Comparison of ENCODE assay signal across 21 cellular contexts in genomic region chr2:26114144-26114543, GRCh38.
"Had no signal": no experiment of that assay in that cellular context is flagged by ENCODE, and none has a peak within 500 bp of the region (broad histone marks: within the 10 kb centered on the region; RNA-seq: fewer than 3 reads in every experiment).

No MANE protein-coding gene starts in this region.

- H3K4me3 Mint-ChIP-seq: activated T-cell treated with anti-CD3 and anti-CD28 coated beads, Interleukin-2, amount 50 U/mL, for 24 hours; dendritic cell treated with granulocyte-macrophage colony-stimulating factor and Interleukin-4, amounts not matched to agents 40 ng/mL and 50 ng/mL, for 4 days; natural killer cell treated with Interleukin-12 subunit alpha and Interleukin-12 subunit beta and Interleukin-15 and Interleukin-18, amount 100 ng/mL, for 72 hours had no signal

- H3K36me3 ChIP-seq: ovary, prostate gland had no signal

- H3K36me3 Mint-ChIP-seq: natural killer cell treated with Interleukin-12 subunit alpha and Interleukin-12 subunit beta and Interleukin-15 and Interleukin-18, amount 100 ng/mL, for 72 hours had no signal

- H3K4me1 ChIP-seq: body of pancreas, prostate gland had no signal

- H3K27ac ChIP-seq: body of pancreas, ovary, prostate gland, upper lobe of left lung had no signal

- H3K27me3 Mint-ChIP-seq: activated T-cell treated with anti-CD3 and anti-CD28 coated beads, Interleukin-2, amount 50 U/mL, for 24 hours; dendritic cell treated with granulocyte-macrophage colony-stimulating factor and Interleukin-4, amounts not matched to agents 40 ng/mL and 50 ng/mL, for 4 days; natural killer cell treated with Interleukin-12 subunit alpha and Interleukin-12 subunit beta and Interleukin-15 and Interleukin-18, amount 100 ng/mL, for 72 hours had no signal

- H3K9me3 Mint-ChIP-seq: activated T-cell treated with anti-CD3 and anti-CD28 coated beads, Interleukin-2, amount 50 U/mL, for 24 hours; activated T-helper 2 cell treated with anti-CD3 and anti-CD28 coated beads, Interferon-gamma antibody, Interleukin-2, Interleukin-4, amounts not matched to agents 10 μg/mL and 5 μg/mL and 100 μg/mL, durations not matched to agents 14 hours and 24 hours and 36 hours; dendritic cell treated with granulocyte-macrophage colony-stimulating factor and Interleukin-4, amounts not matched to agents 40 ng/mL and 50 ng/mL, for 4 days; natural killer cell treated with Interleukin-12 subunit alpha and Interleukin-12 subunit beta and Interleukin-15 and Interleukin-18, amount 100 ng/mL, for 72 hours had no signal

- DNase-seq: activated CD4-positive, alpha-beta T cell treated with anti-CD3 and anti-CD28 coated beads, Interleukin-2, amount 50 U/mL, for 4 hours; activated CD8-positive, alpha-beta memory T cell treated with anti-CD3 and anti-CD28 coated beads for 24 hours; activated CD8-positive, alpha-beta memory T cell treated with anti-CD3 and anti-CD28 coated beads, Interleukin-2, amount 50 U/mL, for 4 hours; activated naive CD4-positive, alpha-beta T cell; activated T-cell treated with anti-CD3 and anti-CD28 coated beads, Interleukin-2, amount 50 U/mL, for 24 hours; body of pancreas; effector CD4-positive, alpha-beta T cell; erythroblast; foreskin melanocyte; glutamatergic neuron; hypothalamus; ovary; stimulated activated CD4-positive, alpha-beta T cell treated with anti-CD3 and anti-CD28 coated beads, Interleukin-4, amount 100 ng/mL, for 24 hours; stimulated activated naive CD8-positive, alpha-beta T cell treated with anti-CD3 and anti-CD28 coated beads, Interleukin-15, Interleukin-2, amounts not matched to agents 100 U/mL and 50 U/mL, for 24 hours; T-helper 1 cell; T-helper 9 cell; upper lobe of left lung had no signal

- H3K27me3 ChIP-seq: body of pancreas, ovary, upper lobe of left lung had no signal

- ATAC-seq: body of pancreas; stimulated activated naive CD8-positive, alpha-beta T cell treated with anti-CD3 and anti-CD28 coated beads, Interleukin-15, Interleukin-2, amounts not matched to agents 100 U/mL and 50 U/mL, for 24 hours had no signal

- H3K9me3 ChIP-seq: body of pancreas, ovary, prostate gland, upper lobe of left lung had no signal

- H3K27ac Mint-ChIP-seq: activated T-cell treated with anti-CD3 and anti-CD28 coated beads, Interleukin-2, amount 50 U/mL, for 24 hours; activated T-helper 2 cell treated with anti-CD3 and anti-CD28 coated beads, Interferon-gamma antibody, Interleukin-2, Interleukin-4, amounts not matched to agents 10 μg/mL and 5 μg/mL and 100 μg/mL, durations not matched to agents 14 hours and 24 hours and 36 hours; dendritic cell treated with granulocyte-macrophage colony-stimulating factor and Interleukin-4, amounts not matched to agents 40 ng/mL and 50 ng/mL, for 4 days; natural killer cell treated with Interleukin-12 subunit alpha and Interleukin-12 subunit beta and Interleukin-15 and Interleukin-18, amount 100 ng/mL, for 72 hours had no signal

- H3K4me3 ChIP-seq: body of pancreas, ovary, prostate gland, upper lobe of left lung had no signal
